In the genomic region with DNA sequence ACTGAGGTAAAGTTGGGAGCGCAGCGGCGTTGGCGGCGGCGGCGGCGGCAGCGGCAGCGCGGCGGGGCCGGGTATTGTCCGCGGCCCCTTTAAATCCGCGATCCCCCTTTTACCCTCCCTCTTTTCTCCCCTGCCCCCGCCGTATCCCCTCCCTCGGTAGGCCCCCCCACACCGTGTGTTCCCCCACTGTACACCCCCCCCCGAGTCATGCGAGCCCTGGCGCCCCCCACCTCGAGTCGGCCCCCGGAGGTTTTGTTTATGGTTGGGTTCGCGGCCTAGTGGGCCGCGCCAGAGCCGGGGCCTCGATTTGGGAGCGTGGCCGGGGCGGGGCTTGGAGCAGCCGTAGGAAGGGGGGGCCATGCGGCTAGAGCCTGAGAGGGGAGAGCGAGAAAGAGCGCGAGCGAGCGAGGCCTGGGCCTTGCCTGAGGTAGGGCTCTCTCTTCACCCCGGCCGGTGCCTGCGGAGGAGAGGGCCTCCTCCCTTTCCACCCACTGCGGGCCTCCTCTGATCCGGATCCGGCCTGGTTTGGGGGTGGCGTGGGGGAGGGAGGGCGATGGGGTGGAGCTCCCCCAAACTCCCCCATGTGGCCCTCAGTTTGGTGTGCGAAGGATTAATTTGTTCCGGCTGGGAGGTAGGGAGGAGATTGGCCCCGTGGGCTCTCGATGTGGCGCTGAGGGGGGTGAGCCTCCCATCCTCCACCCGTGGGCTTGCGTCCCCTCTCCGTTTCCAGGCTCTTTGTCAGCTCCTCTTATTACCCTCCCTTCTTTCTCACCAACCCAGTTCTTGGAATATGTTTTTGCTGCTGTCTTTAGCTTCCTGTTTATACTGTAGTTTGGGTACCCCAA, we compare ENCODE assay signal across 8 cellular contexts. TPM values are rescaled to one million over a fixed set of nuclear protein-coding genes. Genes with fewer than 3 reads are reported as not detected.
DNase-seq lines count a peak whose midpoint lies in the region; ATAC-seq lines count a peak whose summit lies in the region.

No MANE protein-coding gene starts in this region.

- H3K4me3 Mint-ChIP-seq in CD8-positive, alpha-beta memory T cell = peak overlapping the region; percentile 88 to 99 (median 98)

- POLR2A ChIA-PET in CD8-positive, alpha-beta memory T cell (lab: Charles Lee) = interaction anchor here (0.5 to 2.6 kb wide), 11 partner anchors 11 to 276 kb away, joined by 3 to 15 read pairs (median 3); partner anchors contain the start of genes CREB3L4 and RPS27

- no peaks in the 10 kb centered on the region for H3K9me3 ChIP-seq in CD8-positive, alpha-beta memory T cell (ENCODE audit: low read length)
- H3K9me3 ChIP-seq in KOPT-K1 (ENCODE audit: insufficient read depth, low read length, poor library complexity, severe bottlenecking) = no peaks in the 10 kb centered on the region

- H3K9me3 Mint-ChIP-seq in CD8-positive, alpha-beta memory T cell = no peaks in the 10 kb centered on the region

- H3K27me3 Mint-ChIP-seq in CD8-positive, alpha-beta memory T cell = no peaks in the 10 kb centered on the region

- H3K4me3 ChIP-seq in CD8-positive, alpha-beta memory T cell (ENCODE audit: low read length) = peak overlapping the region; percentile 68

- no peaks in the 10 kb centered on the region for H3K27me3 ChIP-seq in CD8-positive, alpha-beta memory T cell (ENCODE audit: insufficient read depth, low read length, poor library complexity, severe bottlenecking)

- peak; percentile 69 to 85 (median 73) for DNase-seq in CD8-positive, alpha-beta memory T cell
- DNase-seq in activated CD4-positive, CD25-positive, alpha-beta regulatory T cell treated with anti-CD3 and anti-CD28 coated beads, Interleukin-2, amount 50 U/mL, for 72 hours = peak; percentile 68
- DNase-seq in cerebellar cortex (ENCODE audit: low spot score) (peak; percentile 39), left kidney (ENCODE audit: low read depth, low spot score) (peak; percentile 80), H4 (ENCODE audit: low spot score) (no peak)
- peak; percentile 75 for DNase-seq in stimulated activated CD4-positive, alpha-beta T cell treated with anti-CD3 and anti-CD28 coated beads, Interleukin-2, amount 100 ng/mL, for 4 hours (ENCODE audit: low read depth)

- peak overlapping the region; percentile 98 for H3K27ac ChIP-seq in CD8-positive, alpha-beta memory T cell (ENCODE audit: low read depth, low read length)
- peak overlapping the region; percentile 94 for H3K27ac ChIP-seq in KOPT-K1 (ENCODE audit: low read depth, low read length, poor library complexity, severe bottlenecking)

- H3K36me3 ChIP-seq in CD8-positive, alpha-beta memory T cell (ENCODE audit: insufficient read depth, low read length) = peaks cover 30% of the 10 kb centered on the region
- peaks cover 52% of the 10 kb centered on the region for H3K36me3 ChIP-seq in KOPT-K1 (ENCODE audit: insufficient read depth, low read length)

- peak overlapping the region; percentile 89 to 100 (median 100) for H3K27ac Mint-ChIP-seq in CD8-positive, alpha-beta memory T cell

- H3K4me1 ChIP-seq in CD8-positive, alpha-beta memory T cell (ENCODE audit: insufficient read depth, low read length) = peaks cover 53% of the 10 kb centered on the region

- peaks cover 69 to 86% (median 79%) of the 10 kb centered on the region in 3 donors for H3K4me1 Mint-ChIP-seq in CD8-positive, alpha-beta memory T cell

- CTCF ChIA-PET in CD8-positive, alpha-beta memory T cell (lab: Charles Lee) = interaction anchor here (0.6 to 2.6 kb wide), 4 partner anchors 20 to 107 kb away, joined by 3 to 8 read pairs (median 4); no protein-coding TSS in a partner anchor

- peaks cover 0 to 58% (median 17%) of the 10 kb centered on the region in 3 donors for H3K36me3 Mint-ChIP-seq in CD8-positive, alpha-beta memory T cell

- ATAC-seq in GM19455 (IDR thresholded peaks at IDR 0.05; ENCODE audit: unreplicated experiment) = peak; percentile 22

RNA-seq across cellular contexts. Expression of gene UBAP2L, which starts 0.4 kb away (rescaled TPM):
- total RNA-seq in CD8-positive, alpha-beta memory T cell = 100 to 1,000 TPM; 258 to 277 TPM
- 63.0 TPM for polyA plus RNA-seq in CD8-positive, alpha-beta memory T cell
- total RNA-seq in H4 (2014; rRNA removed; shearing (Covaris generic)) = 74.3 and 85.9 TPM in 2 replicates

RNA-seq across cellular contexts. Expression of gene CFAP141, which starts 15.1 kb away (rescaled TPM):
- not detected for total RNA-seq in CD8-positive, alpha-beta memory T cell
- polyA plus RNA-seq in CD8-positive, alpha-beta memory T cell = not detected
- not detected in 2 replicates for total RNA-seq in H4 (2014; rRNA removed; shearing (Covaris generic))

RNA-seq across cellular contexts. Expression of gene TPM3, which starts 29.3 kb away (rescaled TPM):
- total RNA-seq in CD8-positive, alpha-beta memory T cell = 100 to 1,000 TPM; 802 to 863 TPM
- 948 TPM for polyA plus RNA-seq in CD8-positive, alpha-beta memory T cell
- total RNA-seq in H4 (2014; rRNA removed; shearing (Covaris generic)) = 482 and 546 TPM in 2 replicates

RNA-seq across cellular contexts. Expression of gene HAX1, which starts 51.2 kb away (rescaled TPM):
- total RNA-seq in CD8-positive, alpha-beta memory T cell = 100 to 1,000 TPM; 145 to 153 TPM
- 149 TPM for polyA plus RNA-seq in CD8-positive, alpha-beta memory T cell
- total RNA-seq in H4 (2014; rRNA removed; shearing (Covaris generic)) = 188 and 214 TPM in 2 replicates
